8 cellular contexts compared by ENCODE assay signal in the genomic region with DNA sequence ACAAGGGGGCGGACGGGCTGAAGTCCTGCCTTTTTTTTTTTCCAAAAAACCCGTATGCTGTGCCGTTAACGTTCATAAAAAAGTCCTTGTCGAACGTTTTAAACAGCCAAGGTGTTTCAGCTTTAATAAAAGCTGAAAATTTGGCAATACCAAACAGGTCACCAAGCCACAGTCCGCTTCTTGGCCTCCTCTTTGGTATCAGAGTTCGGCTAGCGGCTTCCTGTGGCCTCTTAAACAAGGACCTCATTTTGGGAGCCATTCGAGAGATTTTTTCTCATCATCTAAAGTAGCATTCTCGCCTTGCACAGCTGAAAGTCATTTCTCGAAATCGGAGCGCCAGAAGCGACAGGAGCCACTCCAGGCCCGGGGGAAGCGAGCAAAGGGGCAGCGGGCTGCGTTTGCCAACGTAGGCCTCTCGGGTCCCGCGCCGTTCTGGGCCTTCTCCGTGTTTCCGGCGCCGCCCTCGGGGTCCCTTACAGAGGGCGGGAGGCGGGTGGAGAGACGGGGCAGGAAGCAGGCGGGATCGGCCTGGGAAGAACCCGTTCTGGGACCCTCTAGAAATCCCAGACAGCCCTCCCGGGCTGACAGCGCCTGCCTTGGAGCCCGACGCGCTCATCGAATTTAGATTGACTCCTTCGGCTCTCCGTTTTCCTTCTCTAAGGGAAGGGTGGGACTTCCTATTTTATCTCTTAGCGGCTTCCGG. TPM values are rescaled to one million over a fixed set of nuclear protein-coding genes. Genes with fewer than 3 reads are reported as not detected.
A peak's percentile ranks its signal among the peaks of the same experiment; 100 is the strongest.
DNase-seq lines count a peak whose midpoint lies in the region; ATAC-seq and TF ChIP-seq lines count a peak whose summit lies in the region.

No MANE protein-coding gene starts in this region.

- DNase-seq in NCI-H345 treated with DMSO at 0.1 percent for 48 hours (lab: John Stamatoyannopoulos, UW; ENCODE audit: unreplicated experiment) (peak; percentile 78), mesenteric fat pad (ENCODE audit: low spot score) (peak; percentile 91)
- DNase-seq in activated CD4-positive, alpha-beta memory T cell treated with anti-CD3 and anti-CD28 coated beads for 36 hours, result peak; percentile 76
- peak; percentile 46 for DNase-seq in stimulated activated CD8-positive, alpha-beta memory T cell treated with anti-CD3 and anti-CD28 coated beads, Interleukin-15, amount 100 ng/mL, for 24 hours (ENCODE audit: low read depth)

- H3K36me3 ChIP-seq in ACC112 (ENCODE audit: insufficient read depth, low read length) (no peaks in the 10 kb centered on the region), ectodermal cell (ENCODE audit: control insufficient read depth, insufficient read depth, low read length) (no peaks in the 10 kb centered on the region)

- peaks cover 53% of the 10 kb centered on the region for H3K79me2 ChIP-seq in ACC112 (ENCODE audit: control insufficient read depth, insufficient read depth, low read length, unreplicated experiment)

- no peaks in the 10 kb centered on the region for H3K27me3 Mint-ChIP-seq in activated CD4-positive, alpha-beta memory T cell treated with anti-CD3 and anti-CD28 coated beads for 36 hours

- peaks cover 8% of the 10 kb centered on the region for H3K4me1 ChIP-seq in ACC112 (ENCODE audit: control insufficient read depth, insufficient read depth, low read length, unreplicated experiment)
- peaks cover 5% of the 10 kb centered on the region for H3K4me1 ChIP-seq in ectodermal cell (ENCODE audit: control insufficient read depth, insufficient read depth, low read length)

- CTCF ChIA-PET in activated CD4-positive, alpha-beta memory T cell treated with anti-CD3 and anti-CD28 coated beads for 36 hours (lab: Charles Lee), result no interaction called here

- WGBS in ectodermal cell, 2 experiments, result 5% methylated on average over 46 of the region's 46 CpGs

- intact Hi-C loops in activated CD4-positive, alpha-beta memory T cell treated with anti-CD3 and anti-CD28 coated beads for 36 hours (cut with micrococcal nuclease), result loop anchor here (1.0 to 5.0 kb wide), 5 partner anchors 101 to 613 kb away; partner anchors contain the start of genes CNDP2, TIMM21 and TSHZ1

- H3K27me3 ChIP-seq in ACC112 (ENCODE audit: insufficient read depth, low read length) (no peaks in the 10 kb centered on the region), ectodermal cell (ENCODE audit: control insufficient read depth, insufficient read depth, low read length, poor library complexity, severe bottlenecking) (no peaks in the 10 kb centered on the region)

- H3K4me3 ChIP-seq in ACC112 (ENCODE audit: low read depth, low read length) (peak overlapping the region; percentile 89), ectodermal cell (ENCODE audit: insufficient read depth, low read depth, low read length) (peak overlapping the region; percentile 68)

- H3K27ac ChIP-seq in ACC112 (ENCODE audit: low read depth, low read length), result peak overlapping the region; percentile 89
- H3K27ac ChIP-seq in ectodermal cell (ENCODE audit: insufficient read depth, low read depth, low read length, poor library complexity, severe bottlenecking), result peak overlapping the region; percentile 17

- no peaks in the 10 kb centered on the region for H3K9me3 ChIP-seq in ectodermal cell (ENCODE audit: control insufficient read depth, low read length)

- peak overlapping the region; percentile 96 for H3K4me3 Mint-ChIP-seq in activated CD4-positive, alpha-beta memory T cell treated with anti-CD3 and anti-CD28 coated beads for 36 hours

- TF ChIP-seq POLR2A in GM18505 (IDR thresholded peaks at IDR 0.05; ENCODE audit: borderline replicate concordance, extremely low read depth, insufficient read depth, insufficient read length), result no peak

- H2AFZ ChIP-seq in ACC112 (ENCODE audit: low read length, unreplicated experiment), result peak overlapping the region; percentile 83

- H3K36me3 Mint-ChIP-seq in activated CD4-positive, alpha-beta memory T cell treated with anti-CD3 and anti-CD28 coated beads for 36 hours, result peaks cover 30% of the 10 kb centered on the region

- H3K9me3 Mint-ChIP-seq in activated CD4-positive, alpha-beta memory T cell treated with anti-CD3 and anti-CD28 coated beads for 36 hours, result peaks cover 7% of the 10 kb centered on the region

- POLR2A ChIA-PET in activated CD4-positive, alpha-beta memory T cell treated with anti-CD3 and anti-CD28 coated beads for 36 hours (lab: Charles Lee), result interaction anchor here (1.1 to 1.5 kb wide), 2 partner anchors 98 to 101 kb away, joined by 3 to 4 read pairs; partner anchors contain the start of gene CNDP2

- ATAC-seq in GM18505 (IDR thresholded peaks at IDR 0.05; ENCODE audit: unreplicated experiment) (peak; percentile 33), HG03025 (IDR thresholded peaks at IDR 0.05; ENCODE audit: low FRiP score, unreplicated experiment) (peak; percentile 33)

- H3K4me1 Mint-ChIP-seq in activated CD4-positive, alpha-beta memory T cell treated with anti-CD3 and anti-CD28 coated beads for 36 hours (ENCODE audit: low read depth), result peaks cover 43% of the 10 kb centered on the region

- peak overlapping the region; percentile 99 for H3K27ac Mint-ChIP-seq in activated CD4-positive, alpha-beta memory T cell treated with anti-CD3 and anti-CD28 coated beads for 36 hours

RNA-seq across cellular contexts. Expression of gene ZNF407, which starts 0.6 kb away (rescaled TPM):
- 10 to 100 TPM; 10.0 to 10.5 TPM for total RNA-seq in activated CD4-positive, alpha-beta memory T cell treated with anti-CD3 and anti-CD28 coated beads for 36 hours
- polyA plus RNA-seq in ectodermal cell (2013, experiment 1 of 4), result 7.1 TPM
- 6.5 TPM for polyA plus RNA-seq in ectodermal cell (2013, experiment 2 of 4)
- 4.8 TPM for polyA plus RNA-seq in ectodermal cell (2013, experiment 3 of 4)
- 4.7 TPM for polyA plus RNA-seq in ectodermal cell (2013, experiment 4 of 4)
- total RNA-seq in mesenteric fat pad, result 14.4 TPM

Comparison
In these comparisons a context has a peak if more than half of its experiments do, and no peak if none do; other contexts are left out.
1. Peak in every context shown above with its lines: DNase-seq, ATAC-seq, H3K4me3 ChIP-seq and H3K27ac ChIP-seq.